ENCODE assay signal across 28 cellular contexts in genomic region chr6:94394822-94395221, GRCh38.
"Had no signal": no experiment of that assay in that cellular context is flagged by ENCODE, and none has a peak within 500 bp of the region (broad histone marks: within the 10 kb centered on the region; RNA-seq: fewer than 3 reads in every experiment).

No MANE protein-coding gene starts in this region.

- H3K9me3 ChIP-seq: colonic mucosa, esophagus muscularis mucosa, esophagus squamous epithelium, gastrocnemius medialis, gastroesophageal sphincter, heart left ventricle, heart right ventricle had no signal

- H3K27me3 ChIP-seq: colonic mucosa, esophagus muscularis mucosa, esophagus squamous epithelium, foreskin keratinocyte, gastrocnemius medialis, gastroesophageal sphincter, heart left ventricle, heart right ventricle had no signal

- H3K4me1 ChIP-seq: colonic mucosa, esophagus muscularis mucosa, esophagus squamous epithelium, foreskin keratinocyte, gastrocnemius medialis, gastroesophageal sphincter, heart left ventricle, heart right ventricle had no signal

- FAIRE-seq: colon, endometrium, endothelial cell of umbilical vein, frontal cortex had no signal

- ATAC-seq: effector memory CD8-positive, alpha-beta T cell; esophagus mucosa; foreskin keratinocyte; gastrocnemius medialis; gastroesophageal sphincter; heart left ventricle; heart right ventricle had no signal

- H3K4me3 ChIP-seq: colonic mucosa, coronary artery, dorsolateral prefrontal cortex, esophagus muscularis mucosa, esophagus squamous epithelium, gastrocnemius medialis, gastroesophageal sphincter, heart left ventricle, heart right ventricle had no signal

- H3K27ac ChIP-seq: colonic mucosa, coronary artery, dorsolateral prefrontal cortex, epithelial cell of prostate, esophagus muscularis mucosa, esophagus squamous epithelium, foreskin keratinocyte, gastrocnemius medialis, gastroesophageal sphincter, heart left ventricle, heart right ventricle had no signal

- H3K36me3 ChIP-seq: colonic mucosa, esophagus muscularis mucosa, esophagus squamous epithelium, gastrocnemius medialis, gastroesophageal sphincter, heart left ventricle, heart right ventricle had no signal

- DNase-seq: colonic mucosa; cortex of kidney; dermis blood vessel endothelial cell; dorsolateral prefrontal cortex; effector CD4-positive, alpha-beta T cell; effector CD8-positive, alpha-beta T cell; effector memory CD4-positive, alpha-beta T cell; effector memory CD8-positive, alpha-beta T cell; endodermal cell; erythroblast; esophagus squamous epithelium; foreskin fibroblast; foreskin keratinocyte; foreskin melanocyte; gastrocnemius medialis; glutamatergic neuron; head of caudate nucleus; heart left ventricle; heart right ventricle had no signal
